ENCODE assay signal across 8 cellular contexts in genomic region chrY:20575531-20576088, GRCh38.
DNase-seq lines count a peak whose midpoint lies in the region; ATAC-seq and TF ChIP-seq lines count a peak whose summit lies in the region.

Gene EIF1AY, plus strand, starts transcription at chrY:20575776. Its CDS starts 96 bp downstream, at chrY:20575872.

- H2AFZ ChIP-seq in DND-41 (ENCODE audit: low read depth, low read length) (peak within 1 kb of the TSS; percentile 83), parathyroid adenoma (no peak within 1 kb of the TSS)

- peak; percentile 91 for DNase-seq in DND-41
- DNase-seq in T1000 (lab: John Stamatoyannopoulos, UW): peak; percentile 80
- peak; percentile 74 for DNase-seq in epidermal melanocyte (ENCODE audit: insufficient read length, low spot score)
- no peak for DNase-seq in NCI-H524 (lab: John Stamatoyannopoulos, UW)
- no peak for DNase-seq in DMS53 (lab: John Stamatoyannopoulos, UW)
- DNase-seq in iPS-NIHi7 (ENCODE audit: extremely low spot score): no peak

- TF ChIP-seq CTCF in DND-41 (IDR thresholded peaks at IDR 0.05; ENCODE audit: borderline replicate concordance, extremely low read depth, low read length, poor library complexity, severe bottlenecking) (no peak), parathyroid adenoma (IDR thresholded peaks at IDR 0.05) (no peak)

- H3K27me3 ChIP-seq in DND-41 (ENCODE audit: insufficient read depth, low read length, poor library complexity) (no peaks in the 10 kb centered on the region), parathyroid adenoma (ENCODE audit: control insufficient read depth, insufficient read depth, low read length) (no peaks in the 10 kb centered on the region)

- no peaks in the 10 kb centered on the region for H3K9me3 ChIP-seq in DND-41 (ENCODE audit: insufficient read depth, low read length, severe bottlenecking)
- no peaks in the 10 kb centered on the region for H3K9me3 ChIP-seq in parathyroid adenoma (ENCODE audit: control insufficient read depth, low read length)

- H3K4me1 ChIP-seq in DND-41 (ENCODE audit: insufficient read depth, low read length) (peaks cover 45% of the 10 kb centered on the region), parathyroid adenoma (no peaks in the 10 kb centered on the region)

- peak within 1 kb of the TSS; percentile 96 for H3K27ac ChIP-seq in DND-41 (ENCODE audit: low read length)
- H3K27ac ChIP-seq in parathyroid adenoma: peak within 1 kb of the TSS; percentile 56

- H3K4me2 ChIP-seq in DND-41 (ENCODE audit: insufficient read depth, low read length) (peak within 1 kb of the TSS; percentile 59), parathyroid adenoma (ENCODE audit: low read length) (peak within 1 kb of the TSS; percentile 60)

- H3K4me3 ChIP-seq in DND-41 (ENCODE audit: low read depth in 1 of 2, low read length in 2 of 2): peak within 1 kb of the TSS; percentile 74 to 84
- peak within 1 kb of the TSS; percentile 83 for H3K4me3 ChIP-seq in parathyroid adenoma (ENCODE audit: low read depth, low read length)

- H3K79me2 ChIP-seq in DND-41 (ENCODE audit: insufficient read depth, low read length) (peaks cover 76% of the 10 kb centered on the region), parathyroid adenoma (no peaks in the 10 kb centered on the region)

- H3K9ac ChIP-seq in DND-41 (ENCODE audit: low read depth, low read length): peak within 1 kb of the TSS; percentile 88
- no peak within 1 kb of the TSS for H3K9ac ChIP-seq in parathyroid adenoma

- H4K20me1 ChIP-seq in DND-41 (ENCODE audit: insufficient read depth, low read length): no peaks in the 10 kb centered on the region; the same call in 1 of the 2 replicates

- peaks cover 11% of the 10 kb centered on the region for H3K36me3 ChIP-seq in DND-41 (ENCODE audit: insufficient read depth, low read length)
- H3K36me3 ChIP-seq in parathyroid adenoma (ENCODE audit: control insufficient read depth, insufficient read depth, low read length): no peaks in the 10 kb centered on the region

- ATAC-seq in DND-41 (ENCODE audit: insufficient read depth, low read depth) (peak; percentile 94), HG03175 (IDR thresholded peaks at IDR 0.05; ENCODE audit: unreplicated experiment) (peak; percentile 93)

Comparison
In these comparisons a context has a peak if more than half of its experiments do, and no peak if none do; other contexts are left out.
1. DNase-seq: peak in DND-41 (single experiment), T1000 (single experiment) and epidermal melanocyte (single experiment); none in NCI-H524 (0 of 2), DMS53 (single experiment) and iPS-NIHi7 (single experiment).